In the genomic region with DNA sequence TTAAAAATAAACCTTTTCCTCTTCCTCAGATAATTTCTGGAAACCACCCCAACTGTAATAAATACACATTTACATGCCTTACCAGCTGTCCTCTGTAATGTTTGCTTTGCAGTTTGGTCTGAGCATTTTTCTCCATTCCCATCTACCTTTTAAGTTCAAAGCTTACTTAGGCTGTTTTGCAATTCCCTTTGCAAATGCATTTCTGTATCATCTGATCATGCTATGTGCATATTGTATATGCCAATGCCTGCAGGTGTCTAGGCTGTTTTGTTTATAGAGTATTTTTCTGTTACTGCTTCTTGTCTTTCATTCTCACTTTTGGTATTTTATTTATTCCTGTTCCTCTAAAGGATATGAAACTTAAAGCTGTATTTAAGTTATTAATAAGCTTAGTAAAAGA, we compare ENCODE assay signal across 11 cellular contexts.
A peak's percentile ranks its signal among the peaks of the same experiment; 100 is the strongest.
DNase-seq lines count a peak whose midpoint lies in the region; ATAC-seq and TF ChIP-seq lines count a peak whose summit lies in the region.
"Had no signal": no experiment of that assay in that cellular context is flagged by ENCODE, and none has a peak within 500 bp of the region (broad histone marks: within the 10 kb centered on the region; RNA-seq: fewer than 3 reads in every experiment).

No MANE protein-coding gene starts in this region.

- peaks cover 0 to 4% of the 10 kb centered on the region in 2 experiments; a peak in 2 of 4 replicates for H3K79me1 ChIP-seq in IMR-90 (ENCODE audit: low read depth in 1 of 2, low read length in 2 of 2)

- H3K18ac ChIP-seq in IMR-90 (ENCODE audit: low read depth, low read length), result no peak overlapping the region

- no peak overlapping the region for H2BK120ac ChIP-seq in IMR-90 (ENCODE audit: low read depth, low read length)

- no peak overlapping the region for H4K91ac ChIP-seq in IMR-90 (ENCODE audit: insufficient read depth, low read depth, low read length)

- ATAC-seq in GM19372 (IDR thresholded peaks at IDR 0.05; ENCODE audit: low read depth, unreplicated experiment) (peak; percentile 46), HG02759 (IDR thresholded peaks at IDR 0.05; ENCODE audit: unreplicated experiment) (peak; percentile 55), IMR-90 (ENCODE audit: low read depth) (0 out of 2 replicates have a peak, but pooled peaks have one; percentile 13)
- no peak for ATAC-seq in stimulated activated effector memory CD8-positive, alpha-beta T cell treated with anti-CD3 and anti-CD28 coated beads, Interleukin-12 subunit alpha, Interleukin-12 subunit beta, amount 100 ng/mL, for 72 hours

- CTCF ChIA-PET in IMR-90 (lab: Yijun Ruan, JAX), result interaction anchor here (2.1 kb wide), 1 partner anchor 15 kb away, joined by 9 read pairs; no protein-coding TSS in a partner anchor

- no peak for TF ChIP-seq RAD21 in IMR-90 (IDR thresholded peaks at IDR 0.05; ENCODE audit: low read length)

- H4K20me1 ChIP-seq in IMR-90 (ENCODE audit: insufficient read depth, low read length), result no peaks in the 10 kb centered on the region

- H3K23ac ChIP-seq in IMR-90 (ENCODE audit: low read depth, low read length), result no peak overlapping the region

- no peak overlapping the region for H3K4me2 ChIP-seq in IMR-90 (ENCODE audit: low read depth, low read length)
- H3K4me2 ChIP-seq: PC-9 had no signal

- H3K36me3 ChIP-seq in IMR-90 (ENCODE audit: control insufficient read depth, insufficient read depth, low read length), result no peaks in the 10 kb centered on the region

- H3K27me3 ChIP-seq in IMR-90 (ENCODE audit: control insufficient read depth, insufficient read depth, low read length), result no peaks in the 10 kb centered on the region

- H2BK15ac ChIP-seq in IMR-90 (ENCODE audit: low read depth, low read length), result no peak overlapping the region

- no peak overlapping the region for H3K56ac ChIP-seq in IMR-90 (ENCODE audit: extremely low read depth, insufficient read depth, low read length)

- H2AFZ ChIP-seq in IMR-90 (replicated peaks; ENCODE audit: low read length, poor library complexity), result no peak overlapping the region
- H2AFZ ChIP-seq: PC-9 had no signal

- TF ChIP-seq CTCF in IMR-90 (conservative IDR thresholded peaks at IDR 0.05; ENCODE audit: low read depth, low read length), result no peak

- no peaks in the 10 kb centered on the region for H3K9me3 Mint-ChIP-seq in stimulated activated effector memory CD8-positive, alpha-beta T cell treated with anti-CD3 and anti-CD28 coated beads, Interleukin-12 subunit alpha, Interleukin-12 subunit beta, amount 100 ng/mL, for 72 hours

- no peak for TF ChIP-seq POLR2A in IMR-90 (IDR thresholded peaks at IDR 0.05; ENCODE audit: low read depth, low read length)

- no peak overlapping the region for H3K9ac ChIP-seq in IMR-90 (ENCODE audit: low read depth, low read length)

- no peak overlapping the region for H3K14ac ChIP-seq in IMR-90 (replicated peaks; ENCODE audit: low read depth, low read length)

- H2AK9ac ChIP-seq in IMR-90 (replicated peaks; ENCODE audit: low read depth, low read length, poor library complexity), result no peak overlapping the region

- no peak overlapping the region for H3K4me3 ChIP-seq in IMR-90 (ENCODE audit: insufficient read depth, low read depth, low read length)
- H3K4me3 ChIP-seq: PC-9, skin epidermis had no signal

- intact Hi-C loops in IMR-90 (cut with micrococcal nuclease), result loop anchor here (5.0 kb wide), 1 partner anchor 33 kb away; no protein-coding TSS in a partner anchor

- POLR2A ChIA-PET in IMR-90 (lab: Charles Lee; ENCODE audit: unreplicated experiment), result interaction anchor here (0.5 kb wide), 1 partner anchor 106 kb away, joined by 4 read pairs; no protein-coding TSS in a partner anchor

- BruUV-seq in IMR-90 (replicated peaks; lab: Mats Ljungman, UMichigan), result no TSS peak

- peak; percentile 16 for DNase-seq in IMR-90
- no peak for DNase-seq in substantia nigra (lab: John Stamatoyannopoulos, UW)
- DNase-seq in NCI-H2171 (lab: John Stamatoyannopoulos, UW), result no peak
- DNase-seq in stimulated activated effector memory CD8-positive, alpha-beta T cell treated with anti-CD3 and anti-CD28 coated beads, Interleukin-12 subunit alpha, Interleukin-12 subunit beta, amount 100 ng/mL, for 72 hours (ENCODE audit: low spot score in 2 of 2), result no peak
- no peak for DNase-seq in activated gamma-delta T cell (lab: John Stamatoyannopoulos, UW)
- DNase-seq: NCI-H1092, PC-9 had no signal

- H3K36me3 Mint-ChIP-seq in stimulated activated effector memory CD8-positive, alpha-beta T cell treated with anti-CD3 and anti-CD28 coated beads, Interleukin-12 subunit alpha, Interleukin-12 subunit beta, amount 100 ng/mL, for 72 hours, result no peaks in the 10 kb centered on the region

- no peaks in the 10 kb centered on the region for H3K4me1 Mint-ChIP-seq in stimulated activated effector memory CD8-positive, alpha-beta T cell treated with anti-CD3 and anti-CD28 coated beads, Interleukin-12 subunit alpha, Interleukin-12 subunit beta, amount 100 ng/mL, for 72 hours

- no peak overlapping the region for H4K8ac ChIP-seq in IMR-90 (ENCODE audit: low read depth in 2 of 2, low read length in 2 of 2)

- no peak overlapping the region for H3K27ac ChIP-seq in IMR-90 (ENCODE audit: insufficient read depth, low read length)
- peak overlapping the region; percentile 71 for H3K27ac ChIP-seq in substantia nigra (ENCODE audit: low read depth, low read length, poor library complexity, severe bottlenecking)
- H3K27ac ChIP-seq: epithelial cell of prostate, PC-9, skin epidermis had no signal

- H2BK20ac ChIP-seq in IMR-90 (ENCODE audit: low read depth, low read length), result no peak overlapping the region

- no peak overlapping the region for H2AK5ac ChIP-seq in IMR-90 (ENCODE audit: low read depth, low read length)

- no peak overlapping the region for H3K4ac ChIP-seq in IMR-90 (ENCODE audit: low read depth, low read length)

- no peak overlapping the region for H3K27ac Mint-ChIP-seq in stimulated activated effector memory CD8-positive, alpha-beta T cell treated with anti-CD3 and anti-CD28 coated beads, Interleukin-12 subunit alpha, Interleukin-12 subunit beta, amount 100 ng/mL, for 72 hours

- no peak overlapping the region for H3K4me3 Mint-ChIP-seq in stimulated activated effector memory CD8-positive, alpha-beta T cell treated with anti-CD3 and anti-CD28 coated beads, Interleukin-12 subunit alpha, Interleukin-12 subunit beta, amount 100 ng/mL, for 72 hours

- no peak overlapping the region for H2BK5ac ChIP-seq in IMR-90 (ENCODE audit: low read depth, low read length, poor library complexity, severe bottlenecking)

- peaks cover 3% of the 10 kb centered on the region; the same call in 1 of the 2 replicates for H3K9me1 ChIP-seq in IMR-90 (ENCODE audit: insufficient read depth, low read length)

- no peak overlapping the region for H4K5ac ChIP-seq in IMR-90 (ENCODE audit: low read depth, low read length)

- H3K4me1 ChIP-seq in IMR-90 (ENCODE audit: control insufficient read depth, insufficient read depth, low read length), result no peaks in the 10 kb centered on the region

- dilution Hi-C loops in IMR-90 (cut with HindIII; ENCODE audit: low sequenced_read_pairs, unreplicated experiment), result no loop called here

- in situ Hi-C loops in IMR-90 (cut with MboI; ENCODE audit: low sequenced_read_pairs), result no loop called here

- no peaks in the 10 kb centered on the region for H3K9me3 ChIP-seq in IMR-90 (ENCODE audit: control insufficient read depth, insufficient read depth, low read length)

TF ChIP-seq in IMR-90, 13 proteins besides CTCF, POLR2A, EP300 and RAD21:
- TF ChIP-seq BHLHE40 (IDR thresholded peaks at IDR 0.05; ENCODE audit: low read depth, low read length), result no peak
- no peak for TF ChIP-seq CHD1 (IDR thresholded peaks at IDR 0.05; ENCODE audit: low read depth, low read length)
- no peak for TF ChIP-seq SMC3 (IDR thresholded peaks at IDR 0.05; ENCODE audit: low read depth, low read length)
- TF ChIP-seq MXI1 (IDR thresholded peaks at IDR 0.05; ENCODE audit: borderline replicate concordance, low read depth, low read length), result no peak
- TF ChIP-seq NFE2L2 (IDR thresholded peaks at IDR 0.05; ENCODE audit: low read depth, low read length), result no peak
- no peak for TF ChIP-seq CEBPB (IDR thresholded peaks at IDR 0.05; ENCODE audit: low read depth, low read length)
- TF ChIP-seq MAZ (IDR thresholded peaks at IDR 0.05; ENCODE audit: borderline replicate concordance, low read depth, low read length), result no peak
- no peak for TF ChIP-seq FOS (IDR thresholded peaks at IDR 0.05; ENCODE audit: low read depth, low read length)
- TF ChIP-seq RFX5 (IDR thresholded peaks at IDR 0.05; ENCODE audit: low read depth, low read length), result no peak
- no peak for TF ChIP-seq RCOR1 (IDR thresholded peaks at IDR 0.05; ENCODE audit: insufficient replicate concordance, low read length)
- TF ChIP-seq ELK1 (IDR thresholded peaks at IDR 0.05; ENCODE audit: borderline replicate concordance, low read depth, low read length), result no peak
- TF ChIP-seq, protein P1, sequence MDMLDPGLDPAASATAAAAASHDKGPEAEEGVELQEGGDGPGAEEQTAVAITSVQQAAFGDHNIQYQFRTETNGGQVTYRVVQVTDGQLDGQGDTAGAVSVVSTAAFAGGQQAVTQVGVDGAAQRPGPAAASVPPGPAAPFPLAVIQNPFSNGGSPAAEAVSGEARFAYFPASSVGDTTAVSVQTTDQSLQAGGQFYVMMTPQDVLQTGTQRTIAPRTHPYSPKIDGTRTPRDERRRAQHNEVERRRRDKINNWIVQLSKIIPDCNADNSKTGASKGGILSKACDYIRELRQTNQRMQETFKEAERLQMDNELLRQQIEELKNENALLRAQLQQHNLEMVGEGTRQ (IDR thresholded peaks at IDR 0.05; ENCODE audit: low read depth, low read length), result no peak
